Comparison of ENCODE assay signal across 9 cellular contexts in the genomic region with DNA sequence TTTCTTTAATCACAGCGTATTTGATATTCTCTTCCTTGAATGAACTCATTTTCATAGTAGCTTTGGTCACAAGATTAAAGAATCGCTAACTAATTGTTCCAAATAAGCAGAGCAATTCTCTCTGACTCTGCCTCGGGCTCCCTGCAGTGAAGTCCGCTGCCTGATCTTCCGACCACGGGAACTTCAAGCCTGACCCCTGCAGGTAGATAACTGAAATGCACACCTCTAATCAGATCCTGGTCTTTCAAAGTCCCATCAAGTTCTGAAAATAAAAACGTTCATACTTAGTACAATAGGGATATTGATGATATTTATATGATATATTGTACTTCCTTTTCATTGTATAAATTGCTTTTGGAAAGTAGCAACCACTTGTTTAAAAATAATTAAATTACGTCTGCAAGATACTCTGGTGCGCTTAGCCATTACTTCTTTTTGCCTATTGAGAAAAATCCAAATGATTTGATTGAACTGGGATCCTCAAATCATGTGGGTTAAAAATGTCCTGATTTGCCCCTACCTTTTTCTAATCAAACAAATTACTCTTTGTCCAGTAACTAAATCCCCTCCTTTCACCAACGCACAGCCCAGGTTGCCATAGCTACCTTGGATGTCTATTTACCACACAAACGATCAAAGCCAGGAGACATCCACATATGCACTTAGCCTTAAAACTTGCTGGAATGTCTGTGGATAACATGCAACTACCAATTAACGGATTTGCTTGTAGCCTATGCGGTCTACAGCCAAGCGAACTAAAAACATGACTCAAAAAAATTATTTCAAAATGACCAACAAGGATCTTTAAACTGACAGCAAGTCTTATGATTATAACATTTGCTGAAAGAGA. TPM values are rescaled to one million over a fixed set of nuclear protein-coding genes. Genes with fewer than 3 reads are reported as not detected.
DNase-seq lines count a peak whose midpoint lies in the region; ATAC-seq, FAIRE-seq and TF ChIP-seq lines count a peak whose summit lies in the region.
"Had no signal": no experiment of that assay in that cellular context is flagged by ENCODE, and none has a peak within 500 bp of the region (broad histone marks: within the 10 kb centered on the region; RNA-seq: fewer than 3 reads in every experiment).

No MANE protein-coding gene starts in this region.

- peaks cover 23% of the 10 kb centered on the region for H3K27me3 Mint-ChIP-seq in activated CD4-positive, alpha-beta T cell treated with anti-CD3 and anti-CD28 coated beads for 36 hours

- peak; percentile 42 for TF ChIP-seq CTCF in HFF-Myc (IDR thresholded peaks at IDR 0.05; ENCODE audit: low read depth, low read length, missing control alignments)
- peak; percentile 48 to 70 (median 62) for TF ChIP-seq CTCF in K562 (IDR thresholded peaks at IDR 0.05 in 2 of 3, conservative IDR thresholded peaks at IDR 0.05 in 1 of 3; ENCODE audit: insufficient read depth in 2 of 3, low read depth in 1 of 3, low read length in 3 of 3)
- TF ChIP-seq CTCF in suprapubic skin (IDR thresholded peaks at IDR 0.05), result peak; percentile 46 to 61

- CTCF ChIA-PET in activated CD4-positive, alpha-beta T cell treated with anti-CD3 and anti-CD28 coated beads for 36 hours (lab: Charles Lee), result interaction anchor here (0.5 to 0.7 kb wide), 2 partner anchors 37 to 743 kb away, joined by 3 to 5 read pairs; no protein-coding TSS in a partner anchor
- CTCF ChIA-PET in K562 (lab: Yijun Ruan, JAX; ENCODE audit: low intra/inter-chr PET ratio), result interaction anchor here (2.4 kb wide), 1 partner anchor 426 kb away, joined by 11 read pairs; no protein-coding TSS in a partner anchor

- H3K9me3 Mint-ChIP-seq in activated CD4-positive, alpha-beta T cell treated with anti-CD3 and anti-CD28 coated beads for 36 hours (ENCODE audit: low read depth), result no peaks in the 10 kb centered on the region
- H3K9me3 Mint-ChIP-seq: activated naive CD4-positive, alpha-beta T cell treated with anti-CD3 and anti-CD28 coated beads, Interleukin-2, amount 50 U/mL, for 24 hours had no signal

- peak; percentile 15 for FAIRE-seq in K562 (lab: Jason Lieb, UNC)

- no peak for ATAC-seq in activated CD4-positive, alpha-beta T cell treated with anti-CD3 and anti-CD28 coated beads for 36 hours
- ATAC-seq in K562, result peak; percentile 81
- ATAC-seq in HG03097 (IDR thresholded peaks at IDR 0.05; ENCODE audit: low FRiP score, unreplicated experiment), result no peak

- POLR2A ChIA-PET in activated CD4-positive, alpha-beta T cell treated with anti-CD3 and anti-CD28 coated beads for 36 hours (lab: Charles Lee), result no interaction called here
- POLR2A ChIA-PET in K562 (lab: Yijun Ruan, JAX), result interaction anchor here (0.6 kb wide), 1 partner anchor 633 kb away, joined by 3 read pairs; no protein-coding TSS in a partner anchor

- H3K9ac ChIP-seq in K562 (ENCODE audit: insufficient read depth in 1 of 2, low read depth in 2 of 2, low read length in 2 of 2), result no peak overlapping the region

- H3K27ac ChIP-seq in K562 (ENCODE audit: extremely low read depth, low read depth, low read length) (no peak overlapping the region), suprapubic skin (no peak overlapping the region)

- no peak overlapping the region for H3K4me3 Mint-ChIP-seq in activated CD4-positive, alpha-beta T cell treated with anti-CD3 and anti-CD28 coated beads for 36 hours
- H3K4me3 Mint-ChIP-seq: activated naive CD4-positive, alpha-beta T cell treated with anti-CD3 and anti-CD28 coated beads, Interleukin-2, amount 50 U/mL, for 24 hours had no signal

- 8% methylated on average over 14 of the region's 14 CpGs for WGBS in K562 (ENCODE audit: insufficient coverage, low coverage, missing lambda C conversion rate)
- 33% methylated on average over 14 of the region's 14 CpGs for WGBS in suprapubic skin

- H3K27me3 ChIP-seq in K562 (ENCODE audit: control insufficient read depth in 2 of 2, insufficient read depth in 2 of 2, low read length in 2 of 2), result peaks cover 4 to 12% of the 10 kb centered on the region in 2 experiments
- no peaks in the 10 kb centered on the region for H3K27me3 ChIP-seq in suprapubic skin

- H3K4me2 ChIP-seq in K562 (ENCODE audit: insufficient read depth, low read length), result no peak overlapping the region

- no peak overlapping the region for H2AFZ ChIP-seq in K562 (ENCODE audit: low read depth, low read length)

- peak; percentile 7 for DNase-seq in activated CD4-positive, alpha-beta T cell treated with anti-CD3 and anti-CD28 coated beads for 36 hours
- no peak for DNase-seq in activated CD4-positive, alpha-beta T cell treated with anti-CD3 and anti-CD28 coated beads, Interleukin-2, amount 50 U/mL, for 1 hour
- no peak for DNase-seq in HFF-Myc (ENCODE audit: extremely low read depth, low read depth)
- peak; percentile 40 for DNase-seq in NCI-H2107 treated with DMSO at 0.1 percent for 48 hours (lab: John Stamatoyannopoulos, UW; ENCODE audit: unreplicated experiment)
- peak; percentile 25 to 50 (median 44) for DNase-seq in K562 (ENCODE audit: extremely low read depth in 1 of 4, low spot score in 3 of 4)
- peak; percentile 68 for DNase-seq in iris pigment epithelial cell (ENCODE audit: low read depth)
- no peak for DNase-seq in suprapubic skin (ENCODE audit: low spot score in 2 of 2)

- H3K4me1 Mint-ChIP-seq in activated CD4-positive, alpha-beta T cell treated with anti-CD3 and anti-CD28 coated beads for 36 hours, result peaks cover 8% of the 10 kb centered on the region

- H3K27ac Mint-ChIP-seq in activated CD4-positive, alpha-beta T cell treated with anti-CD3 and anti-CD28 coated beads for 36 hours, result no peak overlapping the region
- H3K27ac Mint-ChIP-seq: activated naive CD4-positive, alpha-beta T cell treated with anti-CD3 and anti-CD28 coated beads, Interleukin-2, amount 50 U/mL, for 24 hours had no signal

- TF ChIP-seq EP300 in K562 (IDR thresholded peaks at IDR 0.05; ENCODE audit: low read length) (no peak), suprapubic skin (IDR thresholded peaks at IDR 0.05) (no peak)

- H3K36me3 Mint-ChIP-seq in activated CD4-positive, alpha-beta T cell treated with anti-CD3 and anti-CD28 coated beads for 36 hours (ENCODE audit: low read depth), result no peaks in the 10 kb centered on the region
- H3K36me3 Mint-ChIP-seq: activated naive CD4-positive, alpha-beta T cell treated with anti-CD3 and anti-CD28 coated beads, Interleukin-2, amount 50 U/mL, for 24 hours had no signal

- H3K4me3 ChIP-seq in HFF-Myc (replicated peaks; ENCODE audit: low read depth, low read length) (peak overlapping the region; percentile 69), K562 (no peak overlapping the region), suprapubic skin (no peak overlapping the region)

- no peaks in the 10 kb centered on the region for H3K9me1 ChIP-seq in K562 (ENCODE audit: control insufficient read depth, insufficient read depth, low read length)

- no peaks in the 10 kb centered on the region for H3K36me3 ChIP-seq in K562 (ENCODE audit: control insufficient read depth, insufficient read depth, low read length)
- no peaks in the 10 kb centered on the region for H3K36me3 ChIP-seq in suprapubic skin

- no TSS peak for BruUV-seq in K562 (replicated peaks; lab: Mats Ljungman, UMichigan)

- no peaks in the 10 kb centered on the region for H4K20me1 ChIP-seq in K562 (replicated peaks; ENCODE audit: control insufficient read depth, insufficient read depth, low read length)

- in situ Hi-C loops in K562 (cut with MboI), result loop anchor here (10.0 kb wide), 1 partner anchor 431 kb away; no protein-coding TSS in a partner anchor

- H3K79me2 ChIP-seq in K562 (ENCODE audit: control insufficient read depth, insufficient read depth, low read length), result no peaks in the 10 kb centered on the region

- peaks cover 0 to 5% of the 10 kb centered on the region in 2 experiments; a peak in 2 of 5 replicates for H3K4me1 ChIP-seq in K562 (replicated peaks in 1 of 2; ENCODE audit: control insufficient read depth in 2 of 2, insufficient read depth in 2 of 2, low read length in 2 of 2)
- peaks cover 9% of the 10 kb centered on the region for H3K4me1 ChIP-seq in suprapubic skin

- H3K9me3 ChIP-seq in K562 (replicated peaks; ENCODE audit: control insufficient read depth, insufficient read depth, low read depth, low read length), result no peaks in the 10 kb centered on the region
- no peaks in the 10 kb centered on the region for H3K9me3 ChIP-seq in suprapubic skin

- TF ChIP-seq POLR2A in K562 (conservative IDR thresholded peaks at IDR 0.05) (no peak), suprapubic skin (IDR thresholded peaks at IDR 0.05) (no peak)

- intact Hi-C loops in activated CD4-positive, alpha-beta T cell treated with anti-CD3 and anti-CD28 coated beads for 36 hours (cut with DNase I, micrococcal nuclease), result loop anchor here (2.0 to 5.0 kb wide), 2 partner anchors 424 to 425 kb away; no protein-coding TSS in a partner anchor
- intact Hi-C loops in K562 (cut with micrococcal nuclease), result loop anchor here (5.0 to 10.0 kb wide), 2 partner anchors 424 to 489 kb away; no protein-coding TSS in a partner anchor

- TF ChIP-seq RAD21 in K562 (CRISPR knock-in tag; conservative IDR thresholded peaks at IDR 0.05 in 1 of 2, IDR thresholded peaks at IDR 0.05 in 1 of 2), result peak in 1 of 2 experiments; percentile 53; a peak in 2 of 4 replicates

TF ChIP-seq in K562, 482 proteins besides CTCF, POLR2A, EP300 and RAD21 (continues in another document):
- TF ChIP-seq RFX1 (IDR thresholded peaks at IDR 0.05) (peak; percentile 22; the same call in 1 of the 2 replicates), SAP30 (IDR thresholded peaks at IDR 0.05; ENCODE audit: borderline replicate concordance, insufficient read depth, low read depth, low read length, poor library complexity, severe bottlenecking) (no peak)

RNA-seq across cellular contexts. Expression of a gene that starts 4.2 kb away (rescaled TPM):
- under 1 TPM; 0.37 to 0.43 TPM for total RNA-seq in activated CD4-positive, alpha-beta T cell treated with anti-CD3 and anti-CD28 coated beads for 36 hours
- total RNA-seq in K562 (2011; cell fraction: chromatin; rRNA removed; ENCODE audit: low replicate concordance), result 0.72 and 1.00 TPM in 2 replicates
- total RNA-seq in K562 (2011; cell fraction: nucleolus; rRNA removed), result 0.53 and 0.67 TPM in 2 replicates
- 0.59 and 1.1 TPM in 2 replicates for total RNA-seq in K562 (2011; cell fraction: nucleoplasm; rRNA removed)
- total RNA-seq in K562 (2014; rRNA removed) (0.09 and 0.29 TPM in 2 replicates), K562 (2014; rRNA removed; fragmentation: Illumina TruSeq; extraction: Trizol) (0.29 and 0.33 TPM in 2 replicates), K562 (2015; rRNA removed; fragmentation: Illumina TruSeq; extraction: Trizol) (0.49 and 0.54 TPM in 2 replicates), K562 (2021) (0.51 and 0.60 TPM in 2 replicates), suprapubic skin (1 to 10 TPM; 5.0 to 8.0 (median 6.4) TPM)
- polyA plus RNA-seq in K562 (2011; rRNA removed) (0.45 and 0.54 TPM in 2 replicates), K562 (2014; fragmentation: Illumina TruSeq; extraction: Trizol) (0.54 and 0.58 TPM in 2 replicates), K562 (2014; fragmentation: Nextera tagmentation; extraction: Ambion mirVana) (under 1 TPM; 0.07 to 0.28 TPM), K562 (2014; rRNA removed) (0.13 and 0.17 TPM in 2 replicates)
- 0.46 and 0.64 TPM in 2 replicates for polyA plus RNA-seq in K562 (2011; cell fraction: cytosol; rRNA removed)
- polyA plus RNA-seq in K562 (2011; cell fraction: nucleus; rRNA removed), result 1.1 and 1.8 TPM in 2 replicates
- polyA plus RNA-seq in K562 (2012), result 0.38 and 0.48 TPM in 2 replicates
- polyA minus RNA-seq in K562 (2011; rRNA and poly(A)+ RNA removed), result 1.2 and 2.2 TPM in 2 replicates
- 0.64 and 0.67 TPM in 2 replicates for polyA minus RNA-seq in K562 (2011; cell fraction: cytosol; rRNA and poly(A)+ RNA removed)
- polyA minus RNA-seq in K562 (2011; cell fraction: nucleus; rRNA and poly(A)+ RNA removed), result 0.94 and 1.6 TPM in 2 replicates

Comparison
In these comparisons a context has a peak if more than half of its experiments do, and no peak if none do; other contexts are left out.
1. DNase-seq: peak in activated CD4-positive, alpha-beta T cell treated with anti-CD3 and anti-CD28 coated beads for 36 hours (single experiment), NCI-H2107 treated with DMSO at 0.1 percent for 48 hours (single experiment), K562 (4 of 4) and iris pigment epithelial cell (single experiment); none in activated CD4-positive, alpha-beta T cell treated with anti-CD3 and anti-CD28 coated beads, Interleukin-2, amount 50 U/mL, for 1 hour (single experiment), HFF-Myc (single experiment) and suprapubic skin (0 of 2).
2. Peak in every context shown above with its lines, with median percentiles within 50 percentile points of each other: CTCF ChIP-seq.